In genomic region chr15:80031841-80032240, GRCh38 we compare ENCODE assay signal across 9 cellular contexts. TPM values are rescaled to one million over a fixed set of nuclear protein-coding genes. Genes with fewer than 3 reads are reported as not detected.
DNase-seq lines count a peak whose midpoint lies in the region; ATAC-seq and TF ChIP-seq lines count a peak whose summit lies in the region.
"Had no signal": no experiment of that assay in that cellular context is flagged by ENCODE, and none has a peak within 500 bp of the region (broad histone marks: within the 10 kb centered on the region; RNA-seq: fewer than 3 reads in every experiment).

No MANE protein-coding gene starts in this region.

- no peaks in the 10 kb centered on the region for H3K27me3 ChIP-seq in trophoblast cell (ENCODE audit: insufficient read depth, low read length)

- no peak overlapping the region for H3K4me2 ChIP-seq in trophoblast cell (ENCODE audit: low read length)

- in situ Hi-C loops in GM13976 (cut with MboI; ENCODE audit: low sequenced_read_pairs, unreplicated experiment) = no loop called here

- H3K4me3 Mint-ChIP-seq in activated naive CD4-positive, alpha-beta T cell treated with anti-CD3 and anti-CD28 coated beads, Interleukin-2, amount 10 ng/mL, durations not matched to agents 7 days and 5 days = no peak overlapping the region
- peak overlapping the region; percentile 55 for H3K4me3 Mint-ChIP-seq in activated B cell treated with CpG ODN at 0.5 μM for 24 hours
- H3K4me3 Mint-ChIP-seq: GM23338 had no signal

- no peak overlapping the region for H2BK5ac ChIP-seq in trophoblast cell (ENCODE audit: low read depth, low read length, poor library complexity)

- no peaks in the 10 kb centered on the region for H3K27me3 Mint-ChIP-seq in activated naive CD4-positive, alpha-beta T cell treated with anti-CD3 and anti-CD28 coated beads, Interleukin-2, amount 10 ng/mL, durations not matched to agents 7 days and 5 days
- no peaks in the 10 kb centered on the region for H3K27me3 Mint-ChIP-seq in activated B cell treated with CpG ODN at 0.5 μM for 24 hours

- H3K18ac ChIP-seq in trophoblast cell (ENCODE audit: low read length) = no peak overlapping the region

- ATAC-seq in activated B cell treated with CpG ODN at 0.5 μM for 24 hours (ENCODE audit: low read depth) = peak; percentile 51

- H3K27ac Mint-ChIP-seq in activated naive CD4-positive, alpha-beta T cell treated with anti-CD3 and anti-CD28 coated beads, Interleukin-2, amount 10 ng/mL, durations not matched to agents 7 days and 5 days = peak overlapping the region; percentile 86
- H3K27ac Mint-ChIP-seq in activated B cell treated with CpG ODN at 0.5 μM for 24 hours = no peak overlapping the region

- no peak overlapping the region for H3K23ac ChIP-seq in trophoblast cell (ENCODE audit: low read length)

- no peak overlapping the region for H4K91ac ChIP-seq in trophoblast cell (ENCODE audit: low read depth, low read length)

- peaks cover 3 to 4% of the 10 kb centered on the region in 2 experiments for H3K4me1 ChIP-seq in trophoblast cell (ENCODE audit: control insufficient read depth in 1 of 2, insufficient read depth in 2 of 2, low read length in 2 of 2)

- POLR2A ChIA-PET in activated B cell treated with CpG ODN at 0.5 μM for 24 hours (lab: Charles Lee) = interaction anchor here (0.6 to 5.2 kb wide), 7 partner anchors 10 to 109 kb away, joined by 3 to 29 read pairs (median 3); partner anchors contain the start of gene ZFAND6

- no peak overlapping the region for H3K4me3 ChIP-seq in trophoblast cell (ENCODE audit: low read depth, low read length)
- H3K4me3 ChIP-seq: GM23338 had no signal

- H2AFZ ChIP-seq in trophoblast cell (ENCODE audit: insufficient read depth, low read length, poor library complexity) = no peak overlapping the region

- no peak overlapping the region for H2BK120ac ChIP-seq in trophoblast cell (ENCODE audit: insufficient read depth, low read length, poor library complexity)

- H4K8ac ChIP-seq in trophoblast cell (ENCODE audit: low read depth, low read length) = no peak overlapping the region

- no peak for TF ChIP-seq CTCF in activated B cell treated with CpG ODN at 0.5 μM for 24 hours (IDR thresholded peaks at IDR 0.05)
- TF ChIP-seq CTCF in GM13976 (IDR thresholded peaks at IDR 0.05; ENCODE audit: borderline replicate concordance, control extremely low read depth, extremely low read depth, insufficient read depth, missing control alignments) = no peak

- intact Hi-C loops in activated B cell treated with CpG ODN at 0.5 μM for 24 hours (cut with micrococcal nuclease) = loop anchor here (1.0 to 2.0 kb wide), 2 partner anchors 15 to 21 kb away; no protein-coding TSS in a partner anchor

- peaks cover 33% of the 10 kb centered on the region for H3K4me1 Mint-ChIP-seq in activated naive CD4-positive, alpha-beta T cell treated with anti-CD3 and anti-CD28 coated beads, Interleukin-2, amount 10 ng/mL, durations not matched to agents 7 days and 5 days
- H3K4me1 Mint-ChIP-seq in activated B cell treated with CpG ODN at 0.5 μM for 24 hours = peaks cover 41% of the 10 kb centered on the region

- peaks cover 2% of the 10 kb centered on the region for H3K9me3 ChIP-seq in trophoblast cell (ENCODE audit: insufficient read depth, low read depth, low read length)

- no peak overlapping the region for H3K4ac ChIP-seq in trophoblast cell (ENCODE audit: low read depth, low read length)

- no peaks in the 10 kb centered on the region for H3K79me1 ChIP-seq in trophoblast cell (ENCODE audit: low read length)

- no peaks in the 10 kb centered on the region for H3K36me3 ChIP-seq in trophoblast cell (ENCODE audit: control insufficient read depth in 1 of 2, insufficient read depth in 2 of 2, low read length in 2 of 2)

- no peaks in the 10 kb centered on the region for H3K9me3 Mint-ChIP-seq in activated naive CD4-positive, alpha-beta T cell treated with anti-CD3 and anti-CD28 coated beads, Interleukin-2, amount 10 ng/mL, durations not matched to agents 7 days and 5 days
- H3K9me3 Mint-ChIP-seq in activated B cell treated with CpG ODN at 0.5 μM for 24 hours = no peaks in the 10 kb centered on the region
- H3K9me3 Mint-ChIP-seq: GM23338 had no signal

- no peak overlapping the region for H3K14ac ChIP-seq in trophoblast cell (ENCODE audit: low read length)

- H3K79me2 ChIP-seq in trophoblast cell (ENCODE audit: control insufficient read depth, insufficient read depth, low read length, poor library complexity) = no peaks in the 10 kb centered on the region

- WGBS in trophoblast cell (ENCODE audit: extremely low coverage, insufficient coverage, insufficient read length) = no CpG with 5 or more reads among the region's 3 CpGs

- no peak overlapping the region for H2AK5ac ChIP-seq in trophoblast cell (ENCODE audit: low read length)

- H4K12ac ChIP-seq in trophoblast cell (ENCODE audit: low read depth, low read length) = no peak overlapping the region

- no peak for DNase-seq in activated naive CD4-positive, alpha-beta T cell treated with anti-CD3 and anti-CD28 coated beads, Interleukin-2, amount 10 ng/mL, durations not matched to agents 7 days and 5 days
- DNase-seq in activated naive CD4-positive, alpha-beta T cell (lab: John Stamatoyannopoulos, UW) = no peak
- DNase-seq in NCI-H187 treated with DMSO at 0.1 percent for 48 hours (lab: John Stamatoyannopoulos, UW) = peak; percentile 35
- no peak for DNase-seq in activated B cell treated with CpG ODN at 0.5 μM for 24 hours
- DNase-seq in trophoblast cell = peak; percentile 5 to 58
- DNase-seq in GM13976 (ENCODE audit: low spot score) = no peak
- DNase-seq in hepatic stellate cell (ENCODE audit: low spot score) = no peak
- DNase-seq in UCSD-AML1 (lab: John Stamatoyannopoulos, UW; ENCODE audit: unreplicated experiment) = no peak

- H3K27ac ChIP-seq in trophoblast cell (ENCODE audit: low read depth, low read length) = no peak overlapping the region

- H3K9ac ChIP-seq in trophoblast cell (ENCODE audit: low read length) = no peak overlapping the region

- CTCF ChIA-PET in activated naive CD4-positive, alpha-beta T cell treated with anti-CD3 and anti-CD28 coated beads, Interleukin-2, amount 10 ng/mL, durations not matched to agents 7 days and 5 days (lab: Charles Lee) = interaction anchor here (0.5 to 0.7 kb wide), 2 partner anchors 44 to 142 kb away, joined by 3 read pairs; no protein-coding TSS in a partner anchor
- CTCF ChIA-PET in activated B cell treated with CpG ODN at 0.5 μM for 24 hours (lab: Charles Lee) = no interaction called here

- H3K36me3 Mint-ChIP-seq in activated naive CD4-positive, alpha-beta T cell treated with anti-CD3 and anti-CD28 coated beads, Interleukin-2, amount 10 ng/mL, durations not matched to agents 7 days and 5 days = no peaks in the 10 kb centered on the region
- no peaks in the 10 kb centered on the region for H3K36me3 Mint-ChIP-seq in activated B cell treated with CpG ODN at 0.5 μM for 24 hours (ENCODE audit: low read depth)

- H2BK12ac ChIP-seq in trophoblast cell (ENCODE audit: low read length) = no peak overlapping the region

RNA-seq across cellular contexts. Expression of gene ZFAND6, which starts 27.6 kb away (rescaled TPM):
- 95.5 and 101 TPM in 2 replicates for total RNA-seq in activated B cell treated with CpG ODN at 0.5 μM for 24 hours
- polyA plus RNA-seq in trophoblast cell (2013) = 102 and 110 TPM in 2 replicates

Comparison
In these comparisons a context has a peak if more than half of its experiments do, and no peak if none do; other contexts are left out.
1. DNase-seq: peak in NCI-H187 treated with DMSO at 0.1 percent for 48 hours (single experiment) and trophoblast cell (2 of 2); none in activated naive CD4-positive, alpha-beta T cell treated with anti-CD3 and anti-CD28 coated beads, Interleukin-2, amount 10 ng/mL, durations not matched to agents 7 days and 5 days (single experiment), activated naive CD4-positive, alpha-beta T cell (0 of 4), activated B cell treated with CpG ODN at 0.5 μM for 24 hours (single experiment), GM13976 (single experiment), hepatic stellate cell (single experiment) and UCSD-AML1 (single experiment).